Comparison of ENCODE assay signal across 8 cellular contexts in genomic region chr11:126062679-126063509, GRCh38. TPM values are rescaled to one million over a fixed set of nuclear protein-coding genes. Genes with fewer than 3 reads are reported as not detected.
DNase-seq lines count a peak whose midpoint lies in the region; ATAC-seq and TF ChIP-seq lines count a peak whose summit lies in the region.

CDON (minus strand) TSS chr11:126062866; CDS start chr11:126023476, 39,390 bp downstream.

- ATAC-seq in HG02759 (IDR thresholded peaks at IDR 0.05; ENCODE audit: unreplicated experiment) (peak; percentile 98), thoracic aorta (ENCODE audit: insufficient number of reproducible peaks, low FRiP score, low read depth) (peak; percentile 89)

- peak; percentile 23 for TF ChIP-seq POLR2A in ovary (IDR thresholded peaks at IDR 0.05)

- H3K27ac Mint-ChIP-seq in activated naive CD8-positive, alpha-beta T cell treated with anti-CD3 and anti-CD28 coated beads for 36 hours, result peak within 1 kb of the TSS; percentile 96

- WGBS in ovary, 3 donors, result 0 to 1% (median 1%) methylated on average over 55 to 82 of the region's 82 CpGs

- no peaks in the 10 kb centered on the region for H3K4me1 ChIP-seq in ovary (ENCODE audit: insufficient read depth)
- H3K4me1 ChIP-seq in thoracic aorta (ENCODE audit: control insufficient read depth in 1 of 2, low read depth in 2 of 2), result peaks cover 9 to 10% of the 10 kb centered on the region in 2 donors

- H3K4me3 Mint-ChIP-seq in activated naive CD8-positive, alpha-beta T cell treated with anti-CD3 and anti-CD28 coated beads for 36 hours, result peak within 1 kb of the TSS; percentile 80

- H3K27me3 ChIP-seq in ovary, result no peaks in the 10 kb centered on the region
- no peaks in the 10 kb centered on the region for H3K27me3 ChIP-seq in thoracic aorta (replicated peaks; ENCODE audit: insufficient read depth)

- H3K9me3 ChIP-seq in ovary, result no peaks in the 10 kb centered on the region
- H3K9me3 ChIP-seq in thoracic aorta, result no peaks in the 10 kb centered on the region

- TF ChIP-seq CTCF in GM10266 (IDR thresholded peaks at IDR 0.05; ENCODE audit: control insufficient read depth, insufficient read depth, low read depth, missing control alignments) (peak; percentile 23), ovary (IDR thresholded peaks at IDR 0.05) (peak in 2 of 3 donors; percentile 25 to 37), thoracic aorta (IDR thresholded peaks at IDR 0.05) (no peak)

- peaks cover 3% of the 10 kb centered on the region for H3K36me3 Mint-ChIP-seq in activated naive CD8-positive, alpha-beta T cell treated with anti-CD3 and anti-CD28 coated beads for 36 hours

- DNase-seq in GM10266 (ENCODE audit: extremely low spot score), result peak; percentile 100
- DNase-seq in NCI-H1105 treated with DMSO at 0.1 percent for 48 hours (lab: John Stamatoyannopoulos, UW), result peak; percentile 98
- peak; percentile 55 for DNase-seq in SKM-1 (lab: John Stamatoyannopoulos, UW; ENCODE audit: unreplicated experiment)
- DNase-seq in activated naive CD8-positive, alpha-beta T cell treated with anti-CD3 and anti-CD28 coated beads for 36 hours, result peak; percentile 94
- peak; percentile 60 to 95 (median 88) for DNase-seq in head of caudate nucleus
- peak; percentile 95 to 96 (median 96) for DNase-seq in ovary
- DNase-seq in thoracic aorta (ENCODE audit: low spot score), result peak; percentile 66

- H3K36me3 ChIP-seq in ovary (no peaks in the 10 kb centered on the region), thoracic aorta (no peaks in the 10 kb centered on the region)

- peaks cover 7% of the 10 kb centered on the region for H3K4me1 Mint-ChIP-seq in activated naive CD8-positive, alpha-beta T cell treated with anti-CD3 and anti-CD28 coated beads for 36 hours

- intact Hi-C loops in head of caudate nucleus (cut with DNase I) (loop anchor here (5.0 kb wide), 1 partner anchor 204 kb away; the partner anchor contains the start of genes FOXRED1 and SRPRA), ovary (cut with DNase I) (no loop called here)

- H3K27ac ChIP-seq in ovary (peak within 1 kb of the TSS; percentile 66 to 85), thoracic aorta (peak within 1 kb of the TSS; percentile 32 to 61)

- peak within 1 kb of the TSS; percentile 93 for H3K4me3 ChIP-seq in ovary
- peak within 1 kb of the TSS; percentile 88 for H3K4me3 ChIP-seq in thoracic aorta

- peaks cover 28% of the 10 kb centered on the region for H3K27me3 Mint-ChIP-seq in activated naive CD8-positive, alpha-beta T cell treated with anti-CD3 and anti-CD28 coated beads for 36 hours

- H3K9me3 Mint-ChIP-seq in activated naive CD8-positive, alpha-beta T cell treated with anti-CD3 and anti-CD28 coated beads for 36 hours, result no peaks in the 10 kb centered on the region

- TF ChIP-seq EP300 in ovary (IDR thresholded peaks at IDR 0.05), result peak; percentile 69

RNA-seq across cellular contexts. Expression of gene CDON, which starts in this region (rescaled TPM):
- total RNA-seq in activated naive CD8-positive, alpha-beta T cell treated with anti-CD3 and anti-CD28 coated beads for 36 hours, result 1 to 10 TPM; 2.0 to 2.6 TPM
- total RNA-seq in ovary (100 to 1,000 TPM in 5 of 7 donors, 10 to 100 TPM in 2; 46.3 to 211 (median 137) TPM), thoracic aorta (10 to 100 TPM; 10.4 to 17.7 TPM)
- 10 to 100 TPM; 15.0 to 42.7 TPM for polyA plus RNA-seq in ovary

Comparison
In these comparisons a context has a peak if more than half of its experiments do, and no peak if none do; other contexts are left out.
1. Peak in every context shown above with its lines: DNase-seq, ATAC-seq, H3K4me3 ChIP-seq and H3K27ac ChIP-seq.